Comparison of ENCODE assay signal across 1 cellular context in genomic region chr16:30567991-30568638, GRCh38.
TF ChIP-seq lines count a peak whose summit lies in the region.

No MANE protein-coding gene starts in this region.

TF ChIP-seq in GM23338, 12 proteins besides CTCF, POLR2A, EP300 and RAD21:
- no peak for TF ChIP-seq ZNF462 (CRISPR knock-in tag; IDR thresholded peaks at IDR 0.05)
- TF ChIP-seq ZNF331 (CRISPR knock-in tag; IDR thresholded peaks at IDR 0.05; ENCODE audit: low read depth), result no peak
- no peak for TF ChIP-seq JUNB (IDR thresholded peaks at IDR 0.05; ENCODE audit: unreplicated experiment)
- TF ChIP-seq ETS1 (IDR thresholded peaks at IDR 0.05), result no peak
- no peak for TF ChIP-seq ZNF114 (CRISPR knock-in tag; IDR thresholded peaks at IDR 0.05)
- TF ChIP-seq POLR2AphosphoS5 (IDR thresholded peaks at IDR 0.05; ENCODE audit: low read depth), result no peak
- TF ChIP-seq STAT1 (IDR thresholded peaks at IDR 0.05; ENCODE audit: unreplicated experiment), result no peak
